ENCODE assay signal across 13 cellular contexts in the genomic region with DNA sequence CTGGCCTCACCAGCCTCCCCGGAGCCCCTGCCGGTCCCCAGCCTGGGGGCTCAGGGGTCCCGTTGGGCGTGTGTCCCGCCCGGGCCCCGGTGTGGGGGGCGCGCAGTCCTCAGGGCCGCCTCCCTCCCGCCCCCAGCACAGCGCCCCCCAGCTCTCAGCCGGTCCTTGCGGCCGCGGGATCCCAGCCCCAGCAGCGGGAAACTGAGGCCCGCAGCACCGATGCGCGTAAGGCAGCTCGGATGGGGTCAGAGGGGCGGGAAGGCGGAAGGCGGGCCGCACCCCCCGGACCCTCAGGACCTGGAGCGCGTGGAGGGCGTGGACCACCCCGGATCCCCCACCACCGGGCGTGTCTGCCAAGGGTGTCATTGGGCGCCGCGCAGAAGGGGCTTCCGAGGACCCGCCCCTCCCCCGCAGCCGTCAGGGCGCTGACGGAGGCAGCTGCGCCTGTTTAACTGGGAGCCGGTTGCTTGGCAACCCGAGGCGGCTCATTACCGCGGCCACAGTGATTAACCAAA. TPM values are rescaled to one million over a fixed set of nuclear protein-coding genes. Genes with fewer than 3 reads are reported as not detected.
A peak's percentile ranks its signal among the peaks of the same experiment; 100 is the strongest.
DNase-seq lines count a peak whose midpoint lies in the region; ATAC-seq lines count a peak whose summit lies in the region.
"Had no signal": no experiment of that assay in that cellular context is flagged by ENCODE, and none has a peak within 500 bp of the region (broad histone marks: within the 10 kb centered on the region; RNA-seq: fewer than 3 reads in every experiment).

No MANE protein-coding gene starts in this region.

- peaks cover 13% of the 10 kb centered on the region for H3K4me1 ChIP-seq in SJCRH30

- H3K9me3 ChIP-seq in SJCRH30 (replicated peaks), result no peaks in the 10 kb centered on the region
- H3K9me3 ChIP-seq: tibial artery had no signal

- no peaks in the 10 kb centered on the region for H3K36me3 ChIP-seq in SJCRH30
- H3K36me3 ChIP-seq: tibial artery had no signal

- H3K27me3 ChIP-seq in SJCRH30, result no peaks in the 10 kb centered on the region

- peak; percentile 22 to 51 for DNase-seq in NCI-H2081 (lab: John Stamatoyannopoulos, UW)
- DNase-seq in NCI-H2081 treated with DMSO at 0.1 percent for 48 hours (lab: John Stamatoyannopoulos, UW), result no peak
- DNase-seq in G401 (ENCODE audit: low spot score), result peak; percentile 75
- peak; percentile 18 to 40 for DNase-seq in SJCRH30
- DNase-seq in myocyte (ENCODE audit: low read depth), result peak; percentile 60
- no peak for DNase-seq in NCI-H1048 (lab: John Stamatoyannopoulos, UW)
- DNase-seq: activated CD4-positive, alpha-beta memory T cell treated with anti-CD3 and anti-CD28 coated beads for 36 hours; T-helper 2 cell; tibial artery had no signal

- no peak for ATAC-seq in HG02763 (IDR thresholded peaks at IDR 0.05; ENCODE audit: unreplicated experiment)
- no peak for ATAC-seq in GM19351 (IDR thresholded peaks at IDR 0.05; ENCODE audit: unreplicated experiment)

- no peak overlapping the region for H3K4me3 ChIP-seq in SJCRH30
- H3K4me3 ChIP-seq: tibial artery had no signal

- in situ Hi-C loops in G401 (cut with HindIII; ENCODE audit: low sequenced_read_pairs), result no loop called here

- no peak overlapping the region for H3K27ac ChIP-seq in SJCRH30
- H3K27ac ChIP-seq: tibial artery had no signal

RNA-seq across cellular contexts. Expression of gene UNCX, which starts 14.9 kb away (rescaled TPM):
- 0.10 and 0.25 TPM in 2 replicates for total RNA-seq in G401 (2014; rRNA removed; shearing (Covaris generic))
- 0.08 and 0.30 TPM in 2 replicates for total RNA-seq in SJCRH30 (2014; rRNA removed; shearing (Covaris generic))
- total RNA-seq in myocyte, result not detected in 2 replicates
- polyA plus RNA-seq in myocyte (2012), result not detected
- total RNA-seq: activated CD4-positive, alpha-beta memory T cell treated with anti-CD3 and anti-CD28 coated beads for 36 hours; skeletal muscle tissue had no signal
- polyA plus RNA-seq: AG04450 had no signal

Comparison
In these comparisons a context has a peak if more than half of its experiments do, and no peak if none do; other contexts are left out.
1. DNase-seq: peak in NCI-H2081 (2 of 2), G401 (single experiment), SJCRH30 (2 of 2) and myocyte (single experiment); none in NCI-H2081 treated with DMSO at 0.1 percent for 48 hours (single experiment) and NCI-H1048 (single experiment).